ENCODE assay signal across 9 cellular contexts in the genomic region with DNA sequence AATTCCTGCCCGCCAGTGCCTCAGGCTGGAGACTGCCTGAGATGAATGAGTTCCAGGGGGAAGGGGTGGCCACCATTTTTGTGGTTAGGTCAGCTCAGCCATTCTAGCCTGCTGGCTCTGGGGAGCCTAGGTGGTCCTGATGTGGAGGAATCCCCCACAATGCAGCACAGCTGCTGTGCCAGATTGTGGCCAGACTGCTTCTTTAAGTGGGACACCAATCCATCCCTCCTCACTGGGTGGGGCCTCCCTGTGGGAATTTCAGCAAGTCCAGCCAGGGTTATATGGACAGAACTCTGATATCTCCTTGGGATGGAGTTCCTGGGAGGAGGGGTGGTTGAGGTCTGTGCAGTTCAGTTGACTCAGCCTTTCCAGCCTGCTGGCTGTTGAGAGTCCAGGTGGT.
"Had no signal": no experiment of that assay in that cellular context is flagged by ENCODE, and none has a peak within 500 bp of the region (broad histone marks: within the 10 kb centered on the region; RNA-seq: fewer than 3 reads in every experiment).

No MANE protein-coding gene starts in this region.

- H3K4me3 ChIP-seq: GM23248, HAP-1 had no signal

- H3K9me3 ChIP-seq: HAP-1 had no signal

- H3K4me1 ChIP-seq: HAP-1 had no signal

- H3K4me3 Mint-ChIP-seq: IgD-negative memory B cell had no signal

- ATAC-seq: HCT116 had no signal

- H3K27ac ChIP-seq: GM23248, KMS-11 had no signal

- H3K36me3 ChIP-seq: HAP-1 had no signal

- DNase-seq: GM23248, GOT3, H7, Karpas-422, KBM-7 had no signal
